7 cellular contexts compared by ENCODE assay signal in the genomic region with DNA sequence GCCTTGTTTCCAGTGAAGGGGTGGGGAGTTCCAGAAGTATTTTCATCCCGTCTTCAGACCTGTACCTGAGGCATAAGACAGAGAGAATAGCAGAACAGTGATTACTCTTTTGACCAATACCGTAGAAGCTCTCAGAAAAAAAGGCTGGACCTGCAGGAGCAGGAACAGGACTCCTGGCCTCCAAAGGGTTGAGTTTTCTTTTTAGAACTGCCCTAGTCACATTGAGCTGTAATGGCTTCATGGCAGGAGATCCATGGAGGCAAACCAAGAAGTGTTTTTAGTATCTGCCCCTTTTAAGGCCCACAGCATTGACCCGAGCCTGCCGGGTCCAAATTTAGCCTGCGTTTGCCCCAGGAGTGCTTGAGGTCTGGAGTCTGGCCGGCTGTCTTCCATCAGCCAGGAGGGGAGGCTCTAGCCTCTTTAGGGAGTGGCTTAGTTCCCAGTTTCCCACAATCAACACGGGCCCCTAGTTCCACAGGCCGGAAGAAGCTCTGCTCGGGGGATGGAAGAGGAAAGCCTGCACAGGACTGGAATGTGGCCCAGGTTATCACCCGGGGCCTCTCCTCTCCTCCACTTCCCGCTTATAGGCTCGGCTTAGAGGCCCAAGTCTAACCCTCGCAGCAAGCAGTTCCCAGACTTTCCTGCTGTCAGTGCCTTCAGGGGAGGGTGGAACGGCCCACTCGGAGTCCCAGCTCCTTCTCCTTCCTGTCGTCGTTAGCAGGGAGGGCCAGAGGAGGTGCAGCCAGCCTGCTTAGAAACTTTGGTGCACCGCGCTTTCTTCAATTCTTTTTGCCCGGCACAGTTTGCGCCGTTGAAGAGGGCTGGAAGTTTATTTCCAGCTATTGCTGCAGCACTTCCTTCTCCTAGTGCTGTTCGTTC.
A peak's percentile ranks its signal among the peaks of the same experiment; 100 is the strongest.
DNase-seq lines count a peak whose midpoint lies in the region; ATAC-seq and TF ChIP-seq lines count a peak whose summit lies in the region.

No MANE protein-coding gene starts in this region.

- H3K27me3 ChIP-seq in dorsolateral prefrontal cortex, result no peaks in the 10 kb centered on the region

- H3K27ac Mint-ChIP-seq in memory B cell (peak overlapping the region; percentile 89), type B pancreatic cell (peak overlapping the region; percentile 94)
- H3K27ac Mint-ChIP-seq in activated CD4-positive, alpha-beta T cell treated with anti-CD3 and anti-CD28 coated beads for 36 hours, result no peak overlapping the region

- DNase-seq in NCI-H226 (peak; percentile 98), dorsolateral prefrontal cortex (no peak), memory B cell (ENCODE audit: low spot score in 2 of 2) (no peak), type B pancreatic cell (ENCODE audit: extremely low spot score, unreplicated experiment) (no peak), NCI-H2227 treated with DMSO at 0.1 percent for 48 hours (lab: John Stamatoyannopoulos, UW) (no peak)
- DNase-seq in activated CD4-positive, alpha-beta T cell treated with anti-CD3 and anti-CD28 coated beads for 36 hours, result no peak

- no peak for TF ChIP-seq CTCF in dorsolateral prefrontal cortex (IDR thresholded peaks at IDR 0.05 in 54 of 56, conservative IDR thresholded peaks at IDR 0.05 in 2 of 56; ENCODE audit: low read depth in 1 of 56, partially characterized antibody in 56 of 56)
- no peak for TF ChIP-seq CTCF in type B pancreatic cell (conservative IDR thresholded peaks at IDR 0.05)

- CTCF ChIA-PET in activated CD4-positive, alpha-beta T cell treated with anti-CD3 and anti-CD28 coated beads for 36 hours (lab: Charles Lee), result interaction anchor here (0.6 to 0.9 kb wide), 3 partner anchors 23 to 279 kb away, joined by 3 read pairs; no protein-coding TSS in a partner anchor

- POLR2A ChIA-PET in activated CD4-positive, alpha-beta T cell treated with anti-CD3 and anti-CD28 coated beads for 36 hours (lab: Charles Lee), result interaction anchor here (0.6 kb wide), 1 partner anchor 120 kb away, joined by 4 read pairs; no protein-coding TSS in a partner anchor

- H3K36me3 Mint-ChIP-seq in memory B cell (peaks cover 12% of the 10 kb centered on the region), type B pancreatic cell (peaks cover 6% of the 10 kb centered on the region)
- H3K36me3 Mint-ChIP-seq in activated CD4-positive, alpha-beta T cell treated with anti-CD3 and anti-CD28 coated beads for 36 hours (ENCODE audit: low read depth), result no peaks in the 10 kb centered on the region

- H3K27me3 Mint-ChIP-seq in memory B cell, result no peaks in the 10 kb centered on the region
- H3K27me3 Mint-ChIP-seq in type B pancreatic cell, result no peaks in the 10 kb centered on the region
- H3K27me3 Mint-ChIP-seq in activated CD4-positive, alpha-beta T cell treated with anti-CD3 and anti-CD28 coated beads for 36 hours, result no peaks in the 10 kb centered on the region

- H3K27ac ChIP-seq in dorsolateral prefrontal cortex, result peak overlapping the region in 48 of 59 donors; percentile 1 to 81 (median 56)

- intact Hi-C loops in dorsolateral prefrontal cortex (cut with DNase I), result no loop called here
- intact Hi-C loops in activated CD4-positive, alpha-beta T cell treated with anti-CD3 and anti-CD28 coated beads for 36 hours (cut with DNase I, micrococcal nuclease), result no loop called here

- ATAC-seq in memory B cell (ENCODE audit: low read depth), result no peak
- no peak for ATAC-seq in HG02981 (IDR thresholded peaks at IDR 0.05; ENCODE audit: unreplicated experiment)
- ATAC-seq in activated CD4-positive, alpha-beta T cell treated with anti-CD3 and anti-CD28 coated beads for 36 hours, result no peak

- H3K9me3 Mint-ChIP-seq in memory B cell, result no peaks in the 10 kb centered on the region
- H3K9me3 Mint-ChIP-seq in type B pancreatic cell, result peaks cover 6% of the 10 kb centered on the region
- H3K9me3 Mint-ChIP-seq in activated CD4-positive, alpha-beta T cell treated with anti-CD3 and anti-CD28 coated beads for 36 hours (ENCODE audit: low read depth), result no peaks in the 10 kb centered on the region

- H3K4me3 Mint-ChIP-seq in memory B cell (peak overlapping the region; percentile 68), type B pancreatic cell (peak overlapping the region; percentile 82)
- no peak overlapping the region for H3K4me3 Mint-ChIP-seq in activated CD4-positive, alpha-beta T cell treated with anti-CD3 and anti-CD28 coated beads for 36 hours

- peak overlapping the region in 20 of 59 donors; percentile 6 to 44 (median 25) for H3K4me3 ChIP-seq in dorsolateral prefrontal cortex

- H3K4me1 Mint-ChIP-seq in memory B cell, result peaks cover 88% of the 10 kb centered on the region
- peaks cover 77% of the 10 kb centered on the region for H3K4me1 Mint-ChIP-seq in type B pancreatic cell (ENCODE audit: unreplicated experiment)
- peaks cover 21% of the 10 kb centered on the region for H3K4me1 Mint-ChIP-seq in activated CD4-positive, alpha-beta T cell treated with anti-CD3 and anti-CD28 coated beads for 36 hours
